11 cellular contexts compared by ENCODE assay signal in genomic region chr1:152398812-152399698, GRCh38. TPM values are rescaled to one million over a fixed set of nuclear protein-coding genes. Genes with fewer than 3 reads are reported as not detected.
DNase-seq lines count a peak whose midpoint lies in the region; ATAC-seq lines count a peak whose summit lies in the region.
"Had no signal": no experiment of that assay in that cellular context is flagged by ENCODE, and none has a peak within 500 bp of the region (broad histone marks: within the 10 kb centered on the region; RNA-seq: fewer than 3 reads in every experiment).

No MANE protein-coding gene starts in this region.

- peak; percentile 11 for DNase-seq in activated naive CD4-positive, alpha-beta T cell treated with Interleukin-2 at 50 U/mL for 16 hours
- no peak for DNase-seq in activated naive CD4-positive, alpha-beta T cell treated with anti-CD3 and anti-CD28 coated beads, Interleukin-2, amount 10 ng/mL, durations not matched to agents 7 days and 5 days
- DNase-seq in NCI-H460 (ENCODE audit: extremely low read depth, low read depth) (peak; percentile 19), GM03348 (ENCODE audit: low spot score) (no peak), activated gamma-delta T cell treated with Interleukin-2 at 50 U/mL for 16 hours (no peak)
- no peak for DNase-seq in central memory CD8-positive, alpha-beta T cell (ENCODE audit: low spot score in 2 of 2)
- peak; percentile 6 for DNase-seq in stimulated activated naive CD8-positive, alpha-beta T cell treated with anti-CD3 and anti-CD28 coated beads, Interleukin-15, Interleukin-2, amounts not matched to agents 100 U/mL and 50 U/mL, for 24 hours

- ATAC-seq in central memory CD8-positive, alpha-beta T cell (replicated peaks; ENCODE audit: extremely low read depth, poor library complexity, severe bottlenecking) = peak; percentile 56
- no peak for ATAC-seq in stimulated activated naive CD8-positive, alpha-beta T cell treated with anti-CD3 and anti-CD28 coated beads, Interleukin-15, Interleukin-2, amounts not matched to agents 100 U/mL and 50 U/mL, for 24 hours
- no peak for ATAC-seq in HG03097 (IDR thresholded peaks at IDR 0.05; ENCODE audit: low FRiP score, unreplicated experiment)
- ATAC-seq: activated CD4-positive, CD25-positive, alpha-beta regulatory T cell treated with anti-CD3 and anti-CD28 coated beads, Interleukin-2, amount 50 U/mL, for 24 hours had no signal

- no peaks in the 10 kb centered on the region for H3K9me3 Mint-ChIP-seq in activated naive CD4-positive, alpha-beta T cell treated with anti-CD3 and anti-CD28 coated beads, Interleukin-2, amount 10 ng/mL, durations not matched to agents 7 days and 5 days
- no peaks in the 10 kb centered on the region for H3K9me3 Mint-ChIP-seq in central memory CD8-positive, alpha-beta T cell

- no peak overlapping the region for H3K4me3 Mint-ChIP-seq in activated naive CD4-positive, alpha-beta T cell treated with anti-CD3 and anti-CD28 coated beads, Interleukin-2, amount 10 ng/mL, durations not matched to agents 7 days and 5 days
- H3K4me3 Mint-ChIP-seq in central memory CD8-positive, alpha-beta T cell = no peak overlapping the region

- no peaks in the 10 kb centered on the region for H3K4me1 Mint-ChIP-seq in activated naive CD4-positive, alpha-beta T cell treated with anti-CD3 and anti-CD28 coated beads, Interleukin-2, amount 10 ng/mL, durations not matched to agents 7 days and 5 days
- peaks cover 16% of the 10 kb centered on the region for H3K4me1 Mint-ChIP-seq in central memory CD8-positive, alpha-beta T cell

- no peaks in the 10 kb centered on the region for H3K36me3 Mint-ChIP-seq in activated naive CD4-positive, alpha-beta T cell treated with anti-CD3 and anti-CD28 coated beads, Interleukin-2, amount 10 ng/mL, durations not matched to agents 7 days and 5 days
- no peaks in the 10 kb centered on the region for H3K36me3 Mint-ChIP-seq in central memory CD8-positive, alpha-beta T cell (ENCODE audit: insufficient read depth)

- no peak overlapping the region for H3K27ac Mint-ChIP-seq in activated naive CD4-positive, alpha-beta T cell treated with anti-CD3 and anti-CD28 coated beads, Interleukin-2, amount 10 ng/mL, durations not matched to agents 7 days and 5 days
- no peak overlapping the region for H3K27ac Mint-ChIP-seq in central memory CD8-positive, alpha-beta T cell (ENCODE audit: low read depth)
- H3K27ac Mint-ChIP-seq: progenitor cell of endocrine pancreas had no signal

- H3K27me3 Mint-ChIP-seq in activated naive CD4-positive, alpha-beta T cell treated with anti-CD3 and anti-CD28 coated beads, Interleukin-2, amount 10 ng/mL, durations not matched to agents 7 days and 5 days = peaks cover 15% of the 10 kb centered on the region
- H3K27me3 Mint-ChIP-seq in central memory CD8-positive, alpha-beta T cell = peaks cover 56% of the 10 kb centered on the region
- H3K27me3 Mint-ChIP-seq: progenitor cell of endocrine pancreas had no signal

- CTCF ChIA-PET in activated naive CD4-positive, alpha-beta T cell treated with anti-CD3 and anti-CD28 coated beads, Interleukin-2, amount 10 ng/mL, durations not matched to agents 7 days and 5 days (lab: Charles Lee) = interaction anchor here (1.4 to 3.3 kb wide), 3 partner anchors 38 to 60 kb away, joined by 3 to 41 read pairs (median 10); no protein-coding TSS in a partner anchor

RNA-seq across cellular contexts. Expression of gene CRNN, which starts 15.0 kb away (rescaled TPM):
- total RNA-seq in NCI-H460 (2014; rRNA removed; shearing (Covaris generic)) = not detected in 2 replicates
- not detected in 2 replicates for polyA plus RNA-seq in NCI-H460 (2014; cell fraction: nucleus; rRNA removed)
- total RNA-seq: progenitor cell of endocrine pancreas, temporal lobe had no signal

RNA-seq across cellular contexts. Expression of gene FLG2, which starts 39.2 kb away (rescaled TPM):
- under 0.01 TPM in 1 of 2 replicates, not detected in the other for total RNA-seq in NCI-H460 (2014; rRNA removed; shearing (Covaris generic))
- polyA plus RNA-seq in NCI-H460 (2014; cell fraction: nucleus; rRNA removed) = not detected in 2 replicates
- total RNA-seq: progenitor cell of endocrine pancreas had no signal

Comparison
In these comparisons a context has a peak if more than half of its experiments do, and no peak if none do; other contexts are left out.
1. DNase-seq: peak in activated naive CD4-positive, alpha-beta T cell treated with Interleukin-2 at 50 U/mL for 16 hours (single experiment), NCI-H460 (single experiment) and stimulated activated naive CD8-positive, alpha-beta T cell treated with anti-CD3 and anti-CD28 coated beads, Interleukin-15, Interleukin-2, amounts not matched to agents 100 U/mL and 50 U/mL, for 24 hours (single experiment); none in activated naive CD4-positive, alpha-beta T cell treated with anti-CD3 and anti-CD28 coated beads, Interleukin-2, amount 10 ng/mL, durations not matched to agents 7 days and 5 days (single experiment), central memory CD8-positive, alpha-beta T cell (0 of 2), GM03348 (single experiment) and activated gamma-delta T cell treated with Interleukin-2 at 50 U/mL for 16 hours (single experiment).